Comparison of ENCODE assay signal across 23 cellular contexts in the genomic region with DNA sequence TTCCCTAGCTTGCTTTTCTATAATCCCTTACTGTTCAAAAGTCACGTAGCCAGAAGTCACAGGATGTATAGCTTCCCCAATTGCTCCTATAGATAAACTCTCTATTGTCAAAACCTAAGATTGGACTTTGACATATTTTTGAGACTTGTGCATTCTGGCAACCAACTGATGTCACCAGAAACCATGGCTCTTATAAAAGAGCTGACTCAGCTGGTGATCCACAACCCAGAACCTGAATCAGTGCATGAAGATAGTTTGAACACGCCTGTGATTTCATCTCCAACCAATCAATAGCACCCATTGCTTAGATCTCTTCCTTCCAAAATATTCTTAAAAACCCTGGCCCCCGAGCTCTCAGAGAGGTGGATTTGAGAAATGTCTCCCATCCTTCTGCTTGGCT.
"Had no signal": no experiment of that assay in that cellular context is flagged by ENCODE, and none has a peak within 500 bp of the region (broad histone marks: within the 10 kb centered on the region; RNA-seq: fewer than 3 reads in every experiment).

No MANE protein-coding gene starts in this region.

- FAIRE-seq: colon, endothelial cell of umbilical vein, islet of Langerhans, keratinocyte had no signal

- ATAC-seq: effector memory CD8-positive, alpha-beta T cell; esophagus mucosa; gastrocnemius medialis; heart right ventricle; left cardiac atrium; left lung; left ventricle myocardium superior; lower lobe of right lung had no signal

- H3K4me3 ChIP-seq: coronary artery, esophagus squamous epithelium, gastrocnemius medialis, heart right ventricle, left lung, lower lobe of right lung had no signal

- H3K27ac Mint-ChIP-seq: effector memory CD8-positive, alpha-beta T cell had no signal

- H3K27me3 Mint-ChIP-seq: effector memory CD8-positive, alpha-beta T cell had no signal

- H3K4me1 ChIP-seq: gastrocnemius medialis, heart right ventricle, left lung, lower lobe of right lung had no signal

- H3K36me3 ChIP-seq: esophagus squamous epithelium, gastrocnemius medialis, heart right ventricle, left lung, lower lobe of right lung had no signal

- H3K27ac ChIP-seq: coronary artery, esophagus squamous epithelium, gastrocnemius medialis, heart right ventricle, left lung, lower lobe of right lung had no signal

- H3K27me3 ChIP-seq: esophagus squamous epithelium, gastrocnemius medialis, heart right ventricle, left lung had no signal

- DNase-seq: dermis blood vessel endothelial cell; effector CD8-positive, alpha-beta T cell; effector memory CD8-positive, alpha-beta T cell; esophagus squamous epithelium; foreskin fibroblast; foreskin melanocyte; gastrocnemius medialis; glutamatergic neuron; head of caudate nucleus; heart right ventricle; hippocampal formation; left cardiac atrium; left lung; left ventricle myocardium superior; lower lobe of right lung; mesenchymal stem cell; midbrain had no signal

- H3K4me3 Mint-ChIP-seq: effector memory CD8-positive, alpha-beta T cell had no signal

- H3K9me3 ChIP-seq: esophagus squamous epithelium, gastrocnemius medialis, lower lobe of right lung had no signal
